8 cellular contexts compared by ENCODE assay signal in genomic region chr13:27170521-27171243, GRCh38. TPM values are rescaled to one million over a fixed set of nuclear protein-coding genes. Genes with fewer than 3 reads are reported as not detected.
DNase-seq lines count a peak whose midpoint lies in the region; ATAC-seq and TF ChIP-seq lines count a peak whose summit lies in the region.

No MANE protein-coding gene starts in this region.

- 1 to 2% methylated on average over 23 to 29 of the region's 56 CpGs for WGBS in thyroid gland, 2 donors

- peaks cover 31% of the 10 kb centered on the region for H3K36me3 Mint-ChIP-seq in activated T-helper 17 cell treated with anti-CD3 and anti-CD28 coated beads, Interleukin-2, amount 50 U/mL, for 72 hours (ENCODE audit: low read depth)
- no peaks in the 10 kb centered on the region for H3K36me3 Mint-ChIP-seq in neural crest cell (ENCODE audit: low read depth)

- no peaks in the 10 kb centered on the region for H3K27me3 ChIP-seq in thyroid gland

- intact Hi-C loops in thyroid gland (cut with DNase I), result loop anchor here (5.0 kb wide), 1 partner anchor 102 kb away; the partner anchor contains the start of gene RASL11A

- H3K27me3 Mint-ChIP-seq in activated T-helper 17 cell treated with anti-CD3 and anti-CD28 coated beads, Interleukin-2, amount 50 U/mL, for 72 hours, result no peaks in the 10 kb centered on the region
- no peaks in the 10 kb centered on the region for H3K27me3 Mint-ChIP-seq in neural crest cell (ENCODE audit: low read depth)

- peaks cover 47% of the 10 kb centered on the region for H3K4me1 Mint-ChIP-seq in activated T-helper 17 cell treated with anti-CD3 and anti-CD28 coated beads, Interleukin-2, amount 50 U/mL, for 72 hours
- H3K4me1 Mint-ChIP-seq in neural crest cell, result peaks cover 32% of the 10 kb centered on the region

- H3K4me1 ChIP-seq in thyroid gland, result peaks cover 27 to 28% of the 10 kb centered on the region in 2 donors

- TF ChIP-seq POLR2A in thyroid gland (IDR thresholded peaks at IDR 0.05), result peak in 1 of 2 donors; percentile 4

- peak overlapping the region; percentile 65 for H3K4me3 ChIP-seq in fibroblast of villous mesenchyme (ENCODE audit: low read depth, low read length)
- peak overlapping the region in 2 of 3 donors; percentile 33 to 77 for H3K4me3 ChIP-seq in thyroid gland (replicated peaks in 1 of 3)

- ATAC-seq in HG02943 (IDR thresholded peaks at IDR 0.05; ENCODE audit: low read depth, unreplicated experiment) (peak; percentile 10), GM19351 (IDR thresholded peaks at IDR 0.05; ENCODE audit: unreplicated experiment) (no peak)
- ATAC-seq in activated T-helper 17 cell treated with anti-CD3 and anti-CD28 coated beads, Interleukin-2, amount 50 U/mL, for 72 hours (replicated peaks), result peak; percentile 16

- DNase-seq in G401 (ENCODE audit: low spot score) (peak; percentile 67), NOMO-1 treated with DMSO at 0.1 percent for 48 hours (lab: John Stamatoyannopoulos, UW; ENCODE audit: unreplicated experiment) (peak; percentile 39), fibroblast of villous mesenchyme (ENCODE audit: low read depth) (no peak), neural crest cell (ENCODE audit: low read depth, low spot score) (peak; percentile 71), thyroid gland (peak; percentile 48 to 49)

- no peaks in the 10 kb centered on the region for H3K9me3 ChIP-seq in thyroid gland

- no peak for TF ChIP-seq CTCF in fibroblast of villous mesenchyme (IDR thresholded peaks at IDR 0.05; ENCODE audit: insufficient read depth, low read depth, low read length)
- TF ChIP-seq CTCF in neural crest cell (conservative IDR thresholded peaks at IDR 0.05), result no peak
- no peak for TF ChIP-seq CTCF in thyroid gland (IDR thresholded peaks at IDR 0.05)

- H3K4me3 Mint-ChIP-seq in activated T-helper 17 cell treated with anti-CD3 and anti-CD28 coated beads, Interleukin-2, amount 50 U/mL, for 72 hours, result peak overlapping the region; percentile 93
- H3K4me3 Mint-ChIP-seq in neural crest cell, result peak overlapping the region; percentile 88

- H3K36me3 ChIP-seq in thyroid gland, result no peaks in the 10 kb centered on the region

- H3K9me3 Mint-ChIP-seq in activated T-helper 17 cell treated with anti-CD3 and anti-CD28 coated beads, Interleukin-2, amount 50 U/mL, for 72 hours, result no peaks in the 10 kb centered on the region
- H3K9me3 Mint-ChIP-seq in neural crest cell, result no peaks in the 10 kb centered on the region

- peak overlapping the region; percentile 73 to 81 (median 79) for H3K27ac ChIP-seq in thyroid gland

- peak overlapping the region; percentile 99 for H3K27ac Mint-ChIP-seq in activated T-helper 17 cell treated with anti-CD3 and anti-CD28 coated beads, Interleukin-2, amount 50 U/mL, for 72 hours
- peak overlapping the region; percentile 7 for H3K27ac Mint-ChIP-seq in neural crest cell (ENCODE audit: unreplicated experiment)

- in situ Hi-C loops in G401 (cut with HindIII; ENCODE audit: low sequenced_read_pairs), result no loop called here

RNA-seq across cellular contexts. Expression of gene USP12, which starts 0.9 kb away (rescaled TPM):
- total RNA-seq in G401 (2014; rRNA removed; shearing (Covaris generic)), result 7.0 and 13.6 TPM in 2 replicates
- 10 to 100 TPM; 65.6 to 77.2 TPM for total RNA-seq in activated T-helper 17 cell treated with anti-CD3 and anti-CD28 coated beads, Interleukin-2, amount 50 U/mL, for 72 hours
- 13.9 and 19.0 TPM in 2 replicates for total RNA-seq in fibroblast of villous mesenchyme
- 19.6 and 21.4 TPM in 2 replicates for total RNA-seq in neural crest cell
- total RNA-seq in thyroid gland, result 10 to 100 TPM; 19.2 to 33.7 (median 25.9) TPM
